ENCODE assay signal across 1 cellular context in genomic region chr7:37732253-37732652, GRCh38.
TF ChIP-seq lines count a peak whose summit lies in the region.

No MANE protein-coding gene starts in this region.

TF ChIP-seq in WTC11, 78 proteins besides CTCF, POLR2A, EP300 and RAD21 (continued from another document):
- no peak for TF ChIP-seq ZNF532 (CRISPR knock-in tag; IDR thresholded peaks at IDR 0.05; ENCODE audit: borderline replicate concordance)
- TF ChIP-seq ZNF281 (CRISPR knock-in tag; IDR thresholded peaks at IDR 0.05): no peak
- TF ChIP-seq ZNF396 (CRISPR knock-in tag; IDR thresholded peaks at IDR 0.05; ENCODE audit: borderline replicate concordance): no peak
